ENCODE assay signal across 8 cellular contexts in genomic region chr6:391559-392440, GRCh38. TPM values are rescaled to one million over a fixed set of nuclear protein-coding genes. Genes with fewer than 3 reads are reported as not detected.
A peak's percentile ranks its signal among the peaks of the same experiment; 100 is the strongest.
DNase-seq lines count a peak whose midpoint lies in the region; ATAC-seq and TF ChIP-seq lines count a peak whose summit lies in the region.

Gene IRF4, plus strand, starts transcription at chr6:391752. Its CDS starts 1,401 bp downstream, at chr6:393153.

- peaks cover 51% of the 10 kb centered on the region for H3K4me1 Mint-ChIP-seq in activated CD8-positive, alpha-beta T cell treated with anti-CD3 and anti-CD28 coated beads, Interleukin-2, amount 10 ng/mL, durations not matched to agents 7 days and 5 days (ENCODE audit: low read depth)

- peaks cover 10% of the 10 kb centered on the region for H3K4me1 ChIP-seq in psoas muscle

- H3K27me3 ChIP-seq in psoas muscle (ENCODE audit: insufficient read depth in 3 of 3, low read length in 2 of 3): peaks cover 2 to 91% (median 20%) of the 10 kb centered on the region in 3 donors

- H3K9me3 Mint-ChIP-seq in activated CD8-positive, alpha-beta T cell treated with anti-CD3 and anti-CD28 coated beads, Interleukin-2, amount 10 ng/mL, durations not matched to agents 7 days and 5 days (ENCODE audit: insufficient read depth): no peaks in the 10 kb centered on the region

- H3K4me3 ChIP-seq in fibroblast of the aortic adventitia (ENCODE audit: low read depth, low read length) (peak within 1 kb of the TSS; percentile 44), psoas muscle (peak within 1 kb of the TSS; percentile 57)

- peaks cover 37% of the 10 kb centered on the region for H3K36me3 Mint-ChIP-seq in activated CD8-positive, alpha-beta T cell treated with anti-CD3 and anti-CD28 coated beads, Interleukin-2, amount 10 ng/mL, durations not matched to agents 7 days and 5 days (ENCODE audit: low read depth)

- intact Hi-C loops in psoas muscle (cut with DNase I): no loop called here

- H3K9me3 ChIP-seq in psoas muscle: no peaks in the 10 kb centered on the region

- H3K36me3 ChIP-seq in psoas muscle (ENCODE audit: insufficient read depth in 1 of 2, low read depth in 1 of 2): no peaks in the 10 kb centered on the region

- no peak within 1 kb of the TSS for H3K27ac ChIP-seq in psoas muscle

- 0 to 1% (median 1%) methylated on average over 47 to 82 of the region's 82 CpGs for WGBS in psoas muscle, 3 donors

- no peaks in the 10 kb centered on the region for H3K27me3 Mint-ChIP-seq in activated CD8-positive, alpha-beta T cell treated with anti-CD3 and anti-CD28 coated beads, Interleukin-2, amount 10 ng/mL, durations not matched to agents 7 days and 5 days (ENCODE audit: low read depth)

- TF ChIP-seq CTCF in fibroblast of the aortic adventitia (IDR thresholded peaks at IDR 0.05; ENCODE audit: insufficient read depth, low read length) (no peak), psoas muscle (IDR thresholded peaks at IDR 0.05) (no peak)

- H3K27ac Mint-ChIP-seq in activated CD8-positive, alpha-beta T cell treated with anti-CD3 and anti-CD28 coated beads, Interleukin-2, amount 10 ng/mL, durations not matched to agents 7 days and 5 days: peak within 1 kb of the TSS; percentile 94

- no peak for TF ChIP-seq POLR2A in erythroblast (IDR thresholded peaks at IDR 0.05; ENCODE audit: low read length)

- peak; percentile 46 for ATAC-seq in GM19023 (IDR thresholded peaks at IDR 0.05; ENCODE audit: unreplicated experiment)
- peak; percentile 35 for ATAC-seq in HG03095 (IDR thresholded peaks at IDR 0.05; ENCODE audit: unreplicated experiment)
- peak; percentile 55 for ATAC-seq in activated CD8-positive, alpha-beta T cell treated with anti-CD3 and anti-CD28 coated beads, Interleukin-2, amount 10 ng/mL, durations not matched to agents 7 days and 5 days
- ATAC-seq in psoas muscle: peak in 3 of 4 donors; percentile 18 to 36 (median 25)

- peak; percentile 77 for DNase-seq in activated CD8-positive, alpha-beta T cell treated with anti-CD3 and anti-CD28 coated beads, Interleukin-2, amount 10 ng/mL, durations not matched to agents 7 days and 5 days
- DNase-seq in fibroblast of the aortic adventitia (ENCODE audit: low read depth) (no peak), psoas muscle (peak in 1 of 2 donors; percentile 48), erythroblast (lab: John Stamatoyannopoulos, UW) (no peak), putamen (ENCODE audit: low spot score) (no peak), A172 (ENCODE audit: low spot score) (no peak)

- CTCF ChIA-PET in activated CD8-positive, alpha-beta T cell treated with anti-CD3 and anti-CD28 coated beads, Interleukin-2, amount 10 ng/mL, durations not matched to agents 7 days and 5 days (lab: Charles Lee): interaction anchor here (0.7 to 9.7 kb wide), 26 partner anchors 8 to 211 kb away, joined by 3 to 85 read pairs (median 5); no protein-coding TSS in a partner anchor

- peak within 1 kb of the TSS; percentile 86 for H3K4me3 Mint-ChIP-seq in activated CD8-positive, alpha-beta T cell treated with anti-CD3 and anti-CD28 coated beads, Interleukin-2, amount 10 ng/mL, durations not matched to agents 7 days and 5 days

- POLR2A ChIA-PET in activated CD8-positive, alpha-beta T cell treated with anti-CD3 and anti-CD28 coated beads, Interleukin-2, amount 10 ng/mL, durations not matched to agents 7 days and 5 days (lab: Charles Lee): interaction anchor here (0.6 to 10.4 kb wide), 55 partner anchors 8 to 320 kb away, joined by 3 to 231 read pairs (median 5); partner anchors contain the start of gene DUSP22

RNA-seq across cellular contexts. Expression of gene IRF4, which starts in this region (rescaled TPM):
- 10 to 100 TPM; 91.2 to 95.2 TPM for total RNA-seq in activated CD8-positive, alpha-beta T cell treated with anti-CD3 and anti-CD28 coated beads, Interleukin-2, amount 10 ng/mL, durations not matched to agents 7 days and 5 days
- 2.3 TPM in 1 of 2 replicates, not detected in the other for total RNA-seq in fibroblast of the aortic adventitia (ENCODE audit: low replicate concordance)
- total RNA-seq in psoas muscle: under 1 TPM; 0.08 to 0.59 (median 0.43) TPM
- polyA plus RNA-seq in psoas muscle: under 1 TPM; 0.03 to 0.53 (median 0.08) TPM
- 0.29 TPM in 1 of 2 replicates, not detected in the other for total RNA-seq in A172 (2014; rRNA removed; shearing (Covaris generic))

Comparison
In these comparisons a context has a peak if more than half of its experiments do, and no peak if none do; other contexts are left out.
1. RNA of gene IRF4 (total RNA-seq): 91.2 to 95.2 TPM in activated CD8-positive, alpha-beta T cell treated with anti-CD3 and anti-CD28 coated beads, Interleukin-2, amount 10 ng/mL, durations not matched to agents 7 days and 5 days; 2.3 TPM in fibroblast of the aortic adventitia, 0.08 to 0.59 TPM in psoas muscle and 0.29 TPM in A172; every median in the first group is over 10 times any median in the second.
2. Peak in ATAC-seq and H3K4me3 ChIP-seq in psoas muscle; RNA of the gene not detected or under 1 TPM.
3. Peak in every context shown above with its lines, with median percentiles within 50 percentile points of each other: ATAC-seq.